ENCODE assay signal across 18 cellular contexts in the genomic region with DNA sequence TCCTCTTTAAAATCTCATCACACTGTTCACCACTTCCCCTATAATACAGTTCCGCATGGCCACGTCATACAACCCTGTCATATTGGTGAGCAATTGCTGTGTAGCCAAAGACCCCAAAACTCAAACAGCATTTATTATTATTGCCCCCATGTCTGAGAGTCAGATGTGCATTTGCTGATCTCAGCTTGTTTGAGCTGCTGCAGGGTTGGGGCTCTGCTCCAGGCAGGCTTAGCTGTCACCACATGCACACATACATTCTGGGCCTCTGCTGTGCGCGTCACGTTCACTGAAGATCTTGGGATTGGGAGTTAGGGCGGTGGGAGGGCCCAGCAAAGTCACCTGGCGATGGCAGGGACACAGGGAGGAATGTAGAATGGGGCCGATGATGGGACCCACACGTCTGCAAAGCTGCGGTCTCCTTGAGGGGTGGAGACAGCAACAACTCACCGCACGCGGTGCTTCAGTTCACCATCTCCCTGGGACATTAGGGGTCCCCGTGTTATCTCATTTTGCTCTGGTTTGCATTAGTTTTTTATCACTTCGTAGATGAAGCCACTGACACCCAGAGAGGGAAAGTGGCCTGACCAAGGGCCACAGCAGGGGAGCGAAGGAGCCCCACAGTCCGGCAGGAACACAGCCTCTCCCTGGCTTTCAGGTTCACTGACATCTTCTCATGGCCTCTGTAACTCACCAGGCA. TPM values are rescaled to one million over a fixed set of nuclear protein-coding genes. Genes with fewer than 3 reads are reported as not detected.
"Had no signal": no experiment of that assay in that cellular context is flagged by ENCODE, and none has a peak within 500 bp of the region (broad histone marks: within the 10 kb centered on the region; RNA-seq: fewer than 3 reads in every experiment).

No MANE protein-coding gene starts in this region.

- ATAC-seq: activated CD8-positive, alpha-beta T cell treated with anti-CD3 and anti-CD28 coated beads, Interleukin-2, amount 10 ng/mL, durations not matched to agents 7 days and 5 days; activated naive CD4-positive, alpha-beta T cell treated with anti-CD3 and anti-CD28 coated beads, Interleukin-2, amount 50 U/mL, for 72 hours; gastroesophageal sphincter; heart left ventricle; left lung had no signal

- DNase-seq: activated CD4-positive, alpha-beta T cell treated with anti-CD3 and anti-CD28 coated beads, Interleukin-2, amount 10 ng/mL, durations not matched to agents 7 days and 5 days; activated CD8-positive, alpha-beta T cell treated with anti-CD3 and anti-CD28 coated beads, Interleukin-2, amount 10 ng/mL, durations not matched to agents 7 days and 5 days; activated gamma-delta T cell; activated T-cell treated with anti-CD3 and anti-CD28 coated beads, Interleukin-2, amount 50 U/mL, for 48 hours; effector CD8-positive, alpha-beta T cell; heart left ventricle; nephron progenitor cell; small intestine; stimulated activated CD4-positive, alpha-beta T cell treated with anti-CD3 and anti-CD28 coated beads, Interleukin-4, amount 100 ng/mL, for 1 hour; stomach; testis had no signal

- H3K4me3 ChIP-seq: adrenal gland, gastroesophageal sphincter, heart left ventricle, left lung, prostate gland, right atrium auricular region, stomach, testis had no signal

- H3K27me3 ChIP-seq: adrenal gland, heart left ventricle, left lung, right atrium auricular region, stomach, testis had no signal

- H3K4me1 ChIP-seq: prostate gland, testis had no signal

- H3K9me3 ChIP-seq: adrenal gland, gastroesophageal sphincter, heart left ventricle, left lung, prostate gland, right atrium auricular region, stomach, testis had no signal

- H3K27ac ChIP-seq: adrenal gland, gastroesophageal sphincter, heart left ventricle, left lung, prostate gland, right atrium auricular region, stomach, testis had no signal

- H3K36me3 ChIP-seq: adrenal gland, gastroesophageal sphincter, heart left ventricle, left lung, prostate gland, right atrium auricular region, stomach had no signal

RNA-seq across cellular contexts. Expression of a gene that starts 37.0 kb away (rescaled TPM):
- total RNA-seq: myocyte had no signal
